Comparison of ENCODE assay signal across 2 cellular contexts in the genomic region with DNA sequence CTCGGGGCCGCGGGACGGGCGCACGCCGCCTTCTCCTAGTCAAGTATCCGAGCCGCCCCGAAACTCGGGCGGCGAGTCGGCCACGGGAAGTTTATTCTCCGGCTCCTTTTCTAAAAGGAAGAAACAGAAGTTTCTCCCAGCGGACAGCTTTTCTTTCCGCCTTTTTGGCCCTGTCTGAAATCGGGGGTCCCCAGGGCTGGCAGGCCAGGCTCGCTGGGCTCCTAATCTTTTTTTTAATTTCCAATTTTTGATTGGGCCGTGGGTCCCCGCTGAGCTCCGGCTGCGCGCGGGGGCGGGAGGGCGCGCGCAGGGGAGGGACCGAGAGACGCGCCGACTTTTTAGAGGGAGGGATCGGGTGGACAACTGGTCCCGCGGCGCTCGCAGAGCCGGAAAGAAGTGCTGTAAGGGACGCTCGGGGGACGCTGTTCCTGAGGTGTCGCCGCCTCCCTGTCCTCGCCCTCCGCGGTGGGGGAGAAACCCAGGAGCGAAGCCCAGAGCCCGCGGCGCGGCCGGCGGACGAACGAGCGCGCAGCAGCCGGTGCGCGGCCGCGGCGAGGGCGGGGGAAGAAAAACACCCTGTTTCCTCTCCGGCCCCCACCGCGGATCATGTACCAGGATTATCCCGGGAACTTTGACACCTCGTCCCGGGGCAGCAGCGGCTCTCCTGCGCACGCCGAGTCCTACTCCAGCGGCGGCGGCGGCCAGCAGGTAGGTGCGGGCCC.
TF ChIP-seq lines count a peak whose summit lies in the region.

No MANE protein-coding gene starts in this region.

TF ChIP-seq in SK-N-SH treated with all-trans-retinoic acid at 6 μM for 48 hours, 23 proteins besides CTCF, POLR2A, EP300 and RAD21 (continued from another document):
- TF ChIP-seq, protein P1, sequence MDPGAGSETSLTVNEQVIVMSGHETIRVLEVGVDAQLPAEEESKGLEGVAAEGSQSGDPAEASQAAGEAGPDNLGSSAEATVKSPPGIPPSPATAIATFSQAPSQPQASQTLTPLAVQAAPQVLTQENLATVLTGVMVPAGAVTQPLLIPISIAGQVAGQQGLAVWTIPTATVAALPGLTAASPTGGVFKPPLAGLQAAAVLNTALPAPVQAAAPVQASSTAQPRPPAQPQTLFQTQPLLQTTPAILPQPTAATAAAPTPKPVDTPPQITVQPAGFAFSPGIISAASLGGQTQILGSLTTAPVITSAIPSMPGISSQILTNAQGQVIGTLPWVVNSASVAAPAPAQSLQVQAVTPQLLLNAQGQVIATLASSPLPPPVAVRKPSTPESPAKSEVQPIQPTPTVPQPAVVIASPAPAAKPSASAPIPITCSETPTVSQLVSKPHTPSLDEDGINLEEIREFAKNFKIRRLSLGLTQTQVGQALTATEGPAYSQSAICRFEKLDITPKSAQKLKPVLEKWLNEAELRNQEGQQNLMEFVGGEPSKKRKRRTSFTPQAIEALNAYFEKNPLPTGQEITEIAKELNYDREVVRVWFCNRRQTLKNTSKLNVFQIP (CRISPR knock-in tag; IDR thresholded peaks at IDR 0.05; ENCODE audit: borderline replicate concordance, low read depth): no peak
- TF ChIP-seq PPARA (CRISPR knock-in tag; IDR thresholded peaks at IDR 0.05; ENCODE audit: borderline replicate concordance) (no peak), ZFP3 (CRISPR knock-in tag; IDR thresholded peaks at IDR 0.05) (no peak), ISL1 (CRISPR knock-in tag; IDR thresholded peaks at IDR 0.05) (0 out of 2 replicates have a peak, but pooled peaks have one; percentile 2), CSDC2 (CRISPR knock-in tag; IDR thresholded peaks at IDR 0.05) (peak; percentile 88; the same call in 1 of the 2 replicates)

TF ChIP-seq in K562, 482 proteins besides CTCF, POLR2A, EP300 and RAD21 (continued from another document and continues in another):
- TF ChIP-seq, protein P2, sequence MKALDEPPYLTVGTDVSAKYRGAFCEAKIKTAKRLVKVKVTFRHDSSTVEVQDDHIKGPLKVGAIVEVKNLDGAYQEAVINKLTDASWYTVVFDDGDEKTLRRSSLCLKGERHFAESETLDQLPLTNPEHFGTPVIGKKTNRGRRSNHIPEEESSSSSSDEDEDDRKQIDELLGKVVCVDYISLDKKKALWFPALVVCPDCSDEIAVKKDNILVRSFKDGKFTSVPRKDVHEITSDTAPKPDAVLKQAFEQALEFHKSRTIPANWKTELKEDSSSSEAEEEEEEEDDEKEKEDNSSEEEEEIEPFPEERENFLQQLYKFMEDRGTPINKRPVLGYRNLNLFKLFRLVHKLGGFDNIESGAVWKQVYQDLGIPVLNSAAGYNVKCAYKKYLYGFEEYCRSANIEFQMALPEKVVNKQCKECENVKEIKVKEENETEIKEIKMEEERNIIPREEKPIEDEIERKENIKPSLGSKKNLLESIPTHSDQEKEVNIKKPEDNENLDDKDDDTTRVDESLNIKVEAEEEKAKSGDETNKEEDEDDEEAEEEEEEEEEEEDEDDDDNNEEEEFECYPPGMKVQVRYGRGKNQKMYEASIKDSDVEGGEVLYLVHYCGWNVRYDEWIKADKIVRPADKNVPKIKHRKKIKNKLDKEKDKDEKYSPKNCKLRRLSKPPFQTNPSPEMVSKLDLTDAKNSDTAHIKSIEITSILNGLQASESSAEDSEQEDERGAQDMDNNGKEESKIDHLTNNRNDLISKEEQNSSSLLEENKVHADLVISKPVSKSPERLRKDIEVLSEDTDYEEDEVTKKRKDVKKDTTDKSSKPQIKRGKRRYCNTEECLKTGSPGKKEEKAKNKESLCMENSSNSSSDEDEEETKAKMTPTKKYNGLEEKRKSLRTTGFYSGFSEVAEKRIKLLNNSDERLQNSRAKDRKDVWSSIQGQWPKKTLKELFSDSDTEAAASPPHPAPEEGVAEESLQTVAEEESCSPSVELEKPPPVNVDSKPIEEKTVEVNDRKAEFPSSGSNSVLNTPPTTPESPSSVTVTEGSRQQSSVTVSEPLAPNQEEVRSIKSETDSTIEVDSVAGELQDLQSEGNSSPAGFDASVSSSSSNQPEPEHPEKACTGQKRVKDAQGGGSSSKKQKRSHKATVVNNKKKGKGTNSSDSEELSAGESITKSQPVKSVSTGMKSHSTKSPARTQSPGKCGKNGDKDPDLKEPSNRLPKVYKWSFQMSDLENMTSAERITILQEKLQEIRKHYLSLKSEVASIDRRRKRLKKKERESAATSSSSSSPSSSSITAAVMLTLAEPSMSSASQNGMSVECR (CRISPR knock-in tag; IDR thresholded peaks at IDR 0.05): peak; percentile 61; the same call in 1 of the 2 replicates
- TF ChIP-seq MAZ (CRISPR knock-in tag; conservative IDR thresholded peaks at IDR 0.05 in 1 of 2, IDR thresholded peaks at IDR 0.05 in 1 of 2) (peak; percentile 31 to 72; a peak in 2 of 4 replicates), NUFIP1 (IDR thresholded peaks at IDR 0.05; ENCODE audit: partially characterized antibody) (no peak), ZFPM2 (CRISPR knock-in tag; IDR thresholded peaks at IDR 0.05) (no peak), ELF1 (tag; IDR thresholded peaks at IDR 0.05) (no peak), ZKSCAN8 (CRISPR knock-in tag; IDR thresholded peaks at IDR 0.05) (no peak), GABPB2 (CRISPR knock-in tag; conservative IDR thresholded peaks at IDR 0.05) (no peak), MYBL2 (IDR thresholded peaks at IDR 0.05; ENCODE audit: low read depth) (no peak), MYBL2 (CRISPR knock-in tag; IDR thresholded peaks at IDR 0.05; ENCODE audit: borderline replicate concordance) (no peak), KAT7 (CRISPR knock-in tag; IDR thresholded peaks at IDR 0.05; ENCODE audit: borderline replicate concordance) (no peak), COPS2 (conservative IDR thresholded peaks at IDR 0.05) (no peak), PTTG1 (tag; IDR thresholded peaks at IDR 0.05; ENCODE audit: low read depth) (no peak), HNRNPL (IDR thresholded peaks at IDR 0.05; ENCODE audit: low read depth, low read length) (no peak), PHF21A (IDR thresholded peaks at IDR 0.05; ENCODE audit: borderline replicate concordance, low read depth) (0 out of 2 replicates have a peak, but pooled peaks have one; percentile 19), MYNN (IDR thresholded peaks at IDR 0.05) (no peak), MYNN (CRISPR knock-in tag; IDR thresholded peaks at IDR 0.05) (no peak), SRSF7 (optimal IDR thresholded peaks at IDR 0.05; ENCODE audit: low read depth, low read length) (no peak), HDAC8 (tag; IDR thresholded peaks at IDR 0.05) (no peak), NR3C1 (CRISPR knock-in tag; IDR thresholded peaks at IDR 0.05) (no peak), ZNF175 (CRISPR knock-in tag; IDR thresholded peaks at IDR 0.05; ENCODE audit: low read depth) (0 out of 2 replicates have a peak, but pooled peaks have one; percentile 42), GTF2E2 (tag; IDR thresholded peaks at IDR 0.05) (peak; percentile 71; the same call in 1 of the 2 replicates), ZC3H11A (IDR thresholded peaks at IDR 0.05; ENCODE audit: low read depth, low read length) (no peak), ZNF3 (CRISPR knock-in tag; IDR thresholded peaks at IDR 0.05) (no peak), EGR1 (conservative IDR thresholded peaks at IDR 0.05) (peak; percentile 92), NCOA6 (IDR thresholded peaks at IDR 0.05) (no peak), NR4A1 (CRISPR knock-in tag; IDR thresholded peaks at IDR 0.05) (0 out of 2 replicates have a peak, but pooled peaks have one; percentile 31), NR4A1 (tag; IDR thresholded peaks at IDR 0.05) (no peak), ZNF224 (CRISPR knock-in tag; IDR thresholded peaks at IDR 0.05) (no peak), SAFB (IDR thresholded peaks at IDR 0.05; ENCODE audit: borderline replicate concordance, low read depth, low read length) (peak; percentile 39; the same call in 1 of the 2 replicates), NRF1 (conservative IDR thresholded peaks at IDR 0.05 in 1 of 2, IDR thresholded peaks at IDR 0.05 in 1 of 2) (peak; percentile 73 to 76), THRAP3 (IDR thresholded peaks at IDR 0.05; ENCODE audit: borderline replicate concordance) (no peak), U2AF1 (optimal IDR thresholded peaks at IDR 0.05; ENCODE audit: low read depth, low read length) (no peak), DMBX1 (CRISPR knock-in tag; IDR thresholded peaks at IDR 0.05; ENCODE audit: borderline replicate concordance) (no peak), PCBP1 (IDR thresholded peaks at IDR 0.05; ENCODE audit: low read depth, low read length, poor library complexity, severe bottlenecking) (no peak), PHB (CRISPR knock-in tag; IDR thresholded peaks at IDR 0.05) (no peak), IRF2 (CRISPR knock-in tag; IDR thresholded peaks at IDR 0.05) (no peak), ZNF143 (CRISPR knock-in tag; IDR thresholded peaks at IDR 0.05) (no peak)
- TF ChIP-seq, protein P3, sequence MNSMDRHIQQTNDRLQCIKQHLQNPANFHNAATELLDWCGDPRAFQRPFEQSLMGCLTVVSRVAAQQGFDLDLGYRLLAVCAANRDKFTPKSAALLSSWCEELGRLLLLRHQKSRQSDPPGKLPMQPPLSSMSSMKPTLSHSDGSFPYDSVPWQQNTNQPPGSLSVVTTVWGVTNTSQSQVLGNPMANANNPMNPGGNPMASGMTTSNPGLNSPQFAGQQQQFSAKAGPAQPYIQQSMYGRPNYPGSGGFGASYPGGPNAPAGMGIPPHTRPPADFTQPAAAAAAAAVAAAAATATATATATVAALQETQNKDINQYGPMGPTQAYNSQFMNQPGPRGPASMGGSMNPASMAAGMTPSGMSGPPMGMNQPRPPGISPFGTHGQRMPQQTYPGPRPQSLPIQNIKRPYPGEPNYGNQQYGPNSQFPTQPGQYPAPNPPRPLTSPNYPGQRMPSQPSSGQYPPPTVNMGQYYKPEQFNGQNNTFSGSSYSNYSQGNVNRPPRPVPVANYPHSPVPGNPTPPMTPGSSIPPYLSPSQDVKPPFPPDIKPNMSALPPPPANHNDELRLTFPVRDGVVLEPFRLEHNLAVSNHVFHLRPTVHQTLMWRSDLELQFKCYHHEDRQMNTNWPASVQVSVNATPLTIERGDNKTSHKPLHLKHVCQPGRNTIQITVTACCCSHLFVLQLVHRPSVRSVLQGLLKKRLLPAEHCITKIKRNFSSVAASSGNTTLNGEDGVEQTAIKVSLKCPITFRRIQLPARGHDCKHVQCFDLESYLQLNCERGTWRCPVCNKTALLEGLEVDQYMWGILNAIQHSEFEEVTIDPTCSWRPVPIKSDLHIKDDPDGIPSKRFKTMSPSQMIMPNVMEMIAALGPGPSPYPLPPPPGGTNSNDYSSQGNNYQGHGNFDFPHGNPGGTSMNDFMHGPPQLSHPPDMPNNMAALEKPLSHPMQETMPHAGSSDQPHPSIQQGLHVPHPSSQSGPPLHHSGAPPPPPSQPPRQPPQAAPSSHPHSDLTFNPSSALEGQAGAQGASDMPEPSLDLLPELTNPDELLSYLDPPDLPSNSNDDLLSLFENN (IDR thresholded peaks at IDR 0.05; ENCODE audit: low read depth in 2 of 2, low read length in 2 of 2): no peak
- TF ChIP-seq, protein P4, sequence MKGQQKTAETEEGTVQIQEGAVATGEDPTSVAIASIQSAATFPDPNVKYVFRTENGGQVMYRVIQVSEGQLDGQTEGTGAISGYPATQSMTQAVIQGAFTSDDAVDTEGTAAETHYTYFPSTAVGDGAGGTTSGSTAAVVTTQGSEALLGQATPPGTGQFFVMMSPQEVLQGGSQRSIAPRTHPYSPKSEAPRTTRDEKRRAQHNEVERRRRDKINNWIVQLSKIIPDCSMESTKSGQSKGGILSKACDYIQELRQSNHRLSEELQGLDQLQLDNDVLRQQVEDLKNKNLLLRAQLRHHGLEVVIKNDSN (CRISPR knock-in tag; IDR thresholded peaks at IDR 0.05): no peak
- TF ChIP-seq, protein P5, sequence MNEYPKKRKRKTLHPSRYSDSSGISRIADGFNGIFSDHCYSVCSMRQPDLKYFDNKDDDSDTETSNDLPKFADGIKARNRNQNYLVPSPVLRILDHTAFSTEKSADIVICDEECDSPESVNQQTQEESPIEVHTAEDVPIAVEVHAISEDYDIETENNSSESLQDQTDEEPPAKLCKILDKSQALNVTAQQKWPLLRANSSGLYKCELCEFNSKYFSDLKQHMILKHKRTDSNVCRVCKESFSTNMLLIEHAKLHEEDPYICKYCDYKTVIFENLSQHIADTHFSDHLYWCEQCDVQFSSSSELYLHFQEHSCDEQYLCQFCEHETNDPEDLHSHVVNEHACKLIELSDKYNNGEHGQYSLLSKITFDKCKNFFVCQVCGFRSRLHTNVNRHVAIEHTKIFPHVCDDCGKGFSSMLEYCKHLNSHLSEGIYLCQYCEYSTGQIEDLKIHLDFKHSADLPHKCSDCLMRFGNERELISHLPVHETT (CRISPR knock-in tag; conservative IDR thresholded peaks at IDR 0.05 in 1 of 2, IDR thresholded peaks at IDR 0.05 in 1 of 2): no peak
- TF ChIP-seq, protein P6, sequence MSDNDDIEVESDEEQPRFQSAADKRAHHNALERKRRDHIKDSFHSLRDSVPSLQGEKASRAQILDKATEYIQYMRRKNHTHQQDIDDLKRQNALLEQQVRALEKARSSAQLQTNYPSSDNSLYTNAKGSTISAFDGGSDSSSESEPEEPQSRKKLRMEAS (CRISPR knock-in tag; IDR thresholded peaks at IDR 0.05): peak; percentile 46
- TF ChIP-seq, protein P7, sequence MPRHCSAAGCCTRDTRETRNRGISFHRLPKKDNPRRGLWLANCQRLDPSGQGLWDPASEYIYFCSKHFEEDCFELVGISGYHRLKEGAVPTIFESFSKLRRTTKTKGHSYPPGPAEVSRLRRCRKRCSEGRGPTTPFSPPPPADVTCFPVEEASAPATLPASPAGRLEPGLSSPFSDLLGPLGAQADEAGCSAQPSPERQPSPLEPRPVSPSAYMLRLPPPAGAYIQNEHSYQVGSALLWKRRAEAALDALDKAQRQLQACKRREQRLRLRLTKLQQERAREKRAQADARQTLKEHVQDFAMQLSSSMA (CRISPR knock-in tag; IDR thresholded peaks at IDR 0.05): no peak
- TF ChIP-seq, protein P8, sequence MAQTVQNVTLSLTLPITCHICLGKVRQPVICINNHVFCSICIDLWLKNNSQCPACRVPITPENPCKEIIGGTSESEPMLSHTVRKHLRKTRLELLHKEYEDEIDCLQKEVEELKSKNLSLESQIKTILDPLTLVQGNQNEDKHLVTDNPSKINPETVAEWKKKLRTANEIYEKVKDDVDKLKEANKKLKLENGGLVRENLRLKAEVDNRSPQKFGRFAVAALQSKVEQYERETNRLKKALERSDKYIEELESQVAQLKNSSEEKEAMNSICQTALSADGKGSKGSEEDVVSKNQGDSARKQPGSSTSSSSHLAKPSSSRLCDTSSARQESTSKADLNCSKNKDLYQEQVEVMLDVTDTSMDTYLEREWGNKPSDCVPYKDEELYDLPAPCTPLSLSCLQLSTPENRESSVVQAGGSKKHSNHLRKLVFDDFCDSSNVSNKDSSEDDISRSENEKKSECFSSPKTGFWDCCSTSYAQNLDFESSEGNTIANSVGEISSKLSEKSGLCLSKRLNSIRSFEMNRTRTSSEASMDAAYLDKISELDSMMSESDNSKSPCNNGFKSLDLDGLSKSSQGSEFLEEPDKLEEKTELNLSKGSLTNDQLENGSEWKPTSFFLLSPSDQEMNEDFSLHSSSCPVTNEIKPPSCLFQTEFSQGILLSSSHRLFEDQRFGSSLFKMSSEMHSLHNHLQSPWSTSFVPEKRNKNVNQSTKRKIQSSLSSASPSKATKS (CRISPR knock-in tag; IDR thresholded peaks at IDR 0.05): no peak
- TF ChIP-seq, protein P9, sequence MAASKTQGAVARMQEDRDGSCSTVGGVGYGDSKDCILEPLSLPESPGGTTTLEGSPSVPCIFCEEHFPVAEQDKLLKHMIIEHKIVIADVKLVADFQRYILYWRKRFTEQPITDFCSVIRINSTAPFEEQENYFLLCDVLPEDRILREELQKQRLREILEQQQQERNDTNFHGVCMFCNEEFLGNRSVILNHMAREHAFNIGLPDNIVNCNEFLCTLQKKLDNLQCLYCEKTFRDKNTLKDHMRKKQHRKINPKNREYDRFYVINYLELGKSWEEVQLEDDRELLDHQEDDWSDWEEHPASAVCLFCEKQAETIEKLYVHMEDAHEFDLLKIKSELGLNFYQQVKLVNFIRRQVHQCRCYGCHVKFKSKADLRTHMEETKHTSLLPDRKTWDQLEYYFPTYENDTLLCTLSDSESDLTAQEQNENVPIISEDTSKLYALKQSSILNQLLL (CRISPR knock-in tag; IDR thresholded peaks at IDR 0.05; ENCODE audit: borderline replicate concordance): no peak
